8 cellular contexts compared by ENCODE assay signal in genomic region chr16:70113982-70114826, GRCh38. TPM values are rescaled to one million over a fixed set of nuclear protein-coding genes. Genes with fewer than 3 reads are reported as not detected.
DNase-seq lines count a peak whose midpoint lies in the region; ATAC-seq, FAIRE-seq and TF ChIP-seq lines count a peak whose summit lies in the region.
"Not testable (repeated sequence)": the region's sequence is repeated elsewhere in the genome, so short reads cannot be mapped to it uniquely, and the experiment has no call there.

Gene PDPR, plus strand, starts transcription at chr16:70114332. Its CDS starts 6,161 bp downstream, at chr16:70120493.

- H3K9me1 ChIP-seq in keratinocyte (ENCODE audit: control insufficient read depth, extremely low read depth, insufficient read depth, low read length): not testable (repeated sequence)

- TF ChIP-seq CTCF in keratinocyte (optimal IDR thresholded peaks at IDR 0.05 in 1 of 3, IDR thresholded peaks at IDR 0.05 in 1 of 3, conservative IDR thresholded peaks at IDR 0.05 in 1 of 3; ENCODE audit: extremely low read depth in 1 of 3, insufficient read depth in 2 of 3, low read length in 3 of 3): not testable (repeated sequence)

- DNase-seq in AG20443 (ENCODE audit: low spot score) (peak; percentile 93), NCI-H460 (ENCODE audit: extremely low read depth, low read depth) (peak; percentile 53), cerebellar nuclear complex (lab: John Stamatoyannopoulos, UW) (peak; percentile 19 to 34), keratinocyte (ENCODE audit: low read depth, low spot score) (peak; percentile 41)
- DNase-seq in activated CD4-positive, CD25-positive, alpha-beta regulatory T cell treated with anti-CD3 and anti-CD28 coated beads, Interleukin-2, amount 50 U/mL, for 72 hours: peak; percentile 94
- DNase-seq in stimulated activated CD4-positive, alpha-beta T cell treated with anti-CD3 and anti-CD28 coated beads, Interleukin-12 subunit alpha, Interleukin-12 subunit beta, amount 100 ng/mL, for 4 hours: peak; percentile 90

- H3K27ac ChIP-seq in keratinocyte (ENCODE audit: control insufficient read depth, insufficient read depth, low read length): peak within 1 kb of the TSS; percentile 52

- H2AFZ ChIP-seq in keratinocyte (ENCODE audit: control insufficient read depth, low read length): peak within 1 kb of the TSS; percentile 81

- H3K79me2 ChIP-seq in keratinocyte (ENCODE audit: control insufficient read depth, insufficient read depth, low read length): peaks cover 10% of the 10 kb centered on the region

- peak; percentile 71 for ATAC-seq in HG03378 (IDR thresholded peaks at IDR 0.05; ENCODE audit: unreplicated experiment)

- peak within 1 kb of the TSS; percentile 78 for H3K4me2 ChIP-seq in keratinocyte (ENCODE audit: control insufficient read depth, extremely low read depth, insufficient read depth, low read depth, low read length)

- FAIRE-seq in keratinocyte (lab: Jason Lieb, UNC): peak; percentile 70

- not testable (repeated sequence) for H3K9me3 ChIP-seq in keratinocyte (ENCODE audit: control insufficient read depth, low read depth, low read length)

- H3K9ac ChIP-seq in keratinocyte (ENCODE audit: control insufficient read depth, extremely low read depth, insufficient read depth, low read length): peak within 1 kb of the TSS; percentile 75

- not testable (repeated sequence) for H3K27me3 ChIP-seq in keratinocyte (ENCODE audit: control insufficient read depth, extremely low read depth, insufficient read depth, low read length)

- dilution Hi-C loops in keratinocyte (cut with MboI; ENCODE audit: extremely low pct_ligation_motif_present, low sequenced_read_pairs): not testable (repeated sequence)

- H3K4me1 ChIP-seq in keratinocyte (ENCODE audit: control insufficient read depth, extremely low read depth, insufficient read depth, low read length): not testable (repeated sequence)

- peak within 1 kb of the TSS; percentile 57 to 79 (median 70) for H3K4me3 ChIP-seq in keratinocyte (ENCODE audit: control insufficient read depth in 2 of 3, extremely low read depth in 1 of 3, insufficient read depth in 2 of 3, low read depth in 1 of 3, low read length in 3 of 3)

- H4K20me1 ChIP-seq in keratinocyte (ENCODE audit: control insufficient read depth, extremely low read depth, insufficient read depth, low read length): not testable (repeated sequence)

- TF ChIP-seq POLR2A in GM19099 (IDR thresholded peaks at IDR 0.05; ENCODE audit: extremely low read depth, insufficient read length, low read depth): peak; percentile 34

- H3K36me3 ChIP-seq in keratinocyte (ENCODE audit: control insufficient read depth in 2 of 2, extremely low read depth in 1 of 2, insufficient read depth in 2 of 2, low read length in 2 of 2): not testable (repeated sequence)

RNA-seq across cellular contexts. Expression of gene PDPR, which starts in this region (rescaled TPM):
- total RNA-seq in NCI-H460 (2014; rRNA removed; shearing (Covaris generic)): 6.2 and 8.1 TPM in 2 replicates
- polyA plus RNA-seq in NCI-H460 (2014; cell fraction: nucleus; rRNA removed): 10.2 and 13.2 TPM in 2 replicates
- polyA plus RNA-seq in keratinocyte: 17.4 to 23.1 TPM (median 19.8 TPM) in 3 replicates
- polyA plus RNA-seq in keratinocyte (2011; ENCODE audit: low read depth): 1.6 TPM
- polyA plus RNA-seq in keratinocyte (2011; cell fraction: cytosol; rRNA removed): 4.6 and 7.0 TPM in 2 replicates
- 48.4 and 51.0 TPM in 2 replicates for polyA plus RNA-seq in keratinocyte (2011; cell fraction: nucleus; rRNA removed)
- 4.8 and 13.4 TPM in 2 replicates for polyA plus RNA-seq in keratinocyte (2012; ENCODE audit: low replicate concordance)
- polyA minus RNA-seq in keratinocyte: 31.3 to 60.2 TPM (median 45.8 TPM) in 3 replicates
- polyA minus RNA-seq in keratinocyte (2011; cell fraction: cytosol; rRNA and poly(A)+ RNA removed): 15.9 TPM
- polyA minus RNA-seq in keratinocyte (2011; cell fraction: nucleus; rRNA and poly(A)+ RNA removed): 49.0 and 73.7 TPM in 2 replicates

Comparison
In these comparisons a context has a peak if more than half of its experiments do, and no peak if none do; other contexts are left out.
1. Peak in every context shown above with its lines: DNase-seq, ATAC-seq, H3K4me3 ChIP-seq and H3K27ac ChIP-seq.
2. DNase-seq: peak in every context shown above with its lines; median percentile 94 in activated CD4-positive, CD25-positive, alpha-beta regulatory T cell treated with anti-CD3 and anti-CD28 coated beads, Interleukin-2, amount 50 U/mL, for 72 hours; 93 in AG20443; 90 in stimulated activated CD4-positive, alpha-beta T cell treated with anti-CD3 and anti-CD28 coated beads, Interleukin-12 subunit alpha, Interleukin-12 subunit beta, amount 100 ng/mL, for 4 hours; 53 in NCI-H460; 41 in keratinocyte; 26 in cerebellar nuclear complex.